ENCODE assay signal across 21 cellular contexts in genomic region chr19:45969676-45970075, GRCh38. TPM values are rescaled to one million over a fixed set of nuclear protein-coding genes. Genes with fewer than 3 reads are reported as not detected.
DNase-seq lines count a peak whose midpoint lies in the region; ATAC-seq, FAIRE-seq and TF ChIP-seq lines count a peak whose summit lies in the region.
"Had no signal": no experiment of that assay in that cellular context is flagged by ENCODE, and none has a peak within 500 bp of the region (broad histone marks: within the 10 kb centered on the region; RNA-seq: fewer than 3 reads in every experiment).

No MANE protein-coding gene starts in this region.

- H3K23me2 ChIP-seq in H1 (ENCODE audit: low read depth, low read length) = peaks cover 8% of the 10 kb centered on the region; the same call in 1 of the 2 replicates

- no peaks in the 10 kb centered on the region for H3K79me2 ChIP-seq in H1 (ENCODE audit: control insufficient read depth in 1 of 2, insufficient read depth in 2 of 2, low read length in 2 of 2)

- no peak overlapping the region for H3K4me2 ChIP-seq in H1 (ENCODE audit: insufficient read depth in 1 of 2, low read depth in 2 of 2, low read length in 2 of 2)
- H3K4me2 ChIP-seq: BLaER1 had no signal

- H3K36me3 ChIP-seq in liver (ENCODE audit: control insufficient read depth in 4 of 4, insufficient read depth in 3 of 4, low read depth in 1 of 4, low read length in 3 of 4) (no peaks in the 10 kb centered on the region), right lobe of liver (no peaks in the 10 kb centered on the region), H1 (ENCODE audit: control insufficient read depth in 2 of 4, insufficient read depth in 4 of 4, low read length in 3 of 4) (peaks cover 0 to 3% (median 0%) of the 10 kb centered on the region in 4 experiments; a peak in 1 of 8 replicates)
- H3K36me3 ChIP-seq: BLaER1 had no signal

- H4K5ac ChIP-seq in H1 (ENCODE audit: insufficient read length, low read depth, low read length) = no peak overlapping the region

- no peak overlapping the region for H2AFZ ChIP-seq in H1 (ENCODE audit: low read length)

- CTCF ChIA-PET in H1 (lab: Charles Lee; ENCODE audit: partially characterized antibody) = interaction anchor here (1.2 kb wide), 2 partner anchors 56 to 88 kb away, joined by 3 read pairs; partner anchors contain the start of gene NANOS2

- ATAC-seq in right lobe of liver = no peak
- ATAC-seq in activated T-helper 17 cell treated with anti-CD3 and anti-CD28 coated beads, Interleukin-2, amount 50 U/mL, for 72 hours (replicated peaks) = no peak
- ATAC-seq: CD8-positive, alpha-beta T cell had no signal

- TF ChIP-seq POLR2A in right lobe of liver (IDR thresholded peaks at IDR 0.05) = no peak
- no peak for TF ChIP-seq POLR2A in H1 (IDR thresholded peaks at IDR 0.05; ENCODE audit: control extremely low read depth in 1 of 2, low read depth in 2 of 2, low read length in 2 of 2)

- H3K4me3 Mint-ChIP-seq in neural crest cell = peak overlapping the region; percentile 59
- H3K4me3 Mint-ChIP-seq in activated T-helper 17 cell treated with anti-CD3 and anti-CD28 coated beads, Interleukin-2, amount 50 U/mL, for 72 hours = no peak overlapping the region
- H3K4me3 Mint-ChIP-seq: CD8-positive, alpha-beta T cell had no signal

- POLR2A ChIA-PET in H1 (lab: Charles Lee; ENCODE audit: partially characterized antibody) = interaction anchor here (1.4 to 1.6 kb wide), 2 partner anchors 9 to 17 kb away, joined by 3 read pairs; no protein-coding TSS in a partner anchor

- H3K27me3 Mint-ChIP-seq in neural crest cell (ENCODE audit: low read depth) = peaks cover 60% of the 10 kb centered on the region
- peaks cover 51% of the 10 kb centered on the region for H3K27me3 Mint-ChIP-seq in activated T-helper 17 cell treated with anti-CD3 and anti-CD28 coated beads, Interleukin-2, amount 50 U/mL, for 72 hours

- no peak overlapping the region for H2BK20ac ChIP-seq in H1 (ENCODE audit: low read length)

- intact Hi-C loops in right lobe of liver (cut with DNase I) = no loop called here

- no peak overlapping the region for H2BK15ac ChIP-seq in H1 (ENCODE audit: low read length)

- H3K27me3 ChIP-seq in liver (ENCODE audit: control insufficient read depth in 4 of 4, insufficient read depth in 4 of 4, low read length in 3 of 4) (peaks cover 0 to 16% (median 2%) of the 10 kb centered on the region in 4 donors), right lobe of liver (peaks cover 4 to 5% of the 10 kb centered on the region in 2 donors), H1 (replicated peaks in 1 of 4; ENCODE audit: control insufficient read depth in 3 of 4, extremely low read depth in 1 of 4, insufficient read depth in 3 of 4, low read length in 3 of 4) (peaks cover 0 to 5% (median 2%) of the 10 kb centered on the region in 4 experiments; a peak in 3 of 7 replicates)
- H3K27me3 ChIP-seq: BLaER1 had no signal

- H3K9me3 ChIP-seq in liver (ENCODE audit: control insufficient read depth in 4 of 4, low read length in 3 of 4) (no peaks in the 10 kb centered on the region), right lobe of liver (no peaks in the 10 kb centered on the region), H1 (ENCODE audit: insufficient read depth in 2 of 2, low read depth in 1 of 2, low read length in 1 of 2) (no peaks in the 10 kb centered on the region)
- H3K9me3 ChIP-seq: BLaER1, Caco-2 had no signal

- H3K27ac ChIP-seq in liver (ENCODE audit: low read depth in 1 of 2, low read length in 2 of 2) (no peak overlapping the region), right lobe of liver (no peak overlapping the region), H1 (ENCODE audit: low read depth, low read length) (no peak overlapping the region)
- H3K27ac ChIP-seq: BLaER1, C4-2B had no signal

- H3K4me1 ChIP-seq in liver (ENCODE audit: control insufficient read depth in 4 of 4, insufficient read depth in 4 of 4, low read length in 3 of 4) = peaks cover 0 to 2% (median 0%) of the 10 kb centered on the region in 4 donors
- H3K4me1 ChIP-seq in right lobe of liver = no peaks in the 10 kb centered on the region
- H3K4me1 ChIP-seq in H1 (replicated peaks in 1 of 4; ENCODE audit: control insufficient read depth in 3 of 4, insufficient read depth in 4 of 4, low read length in 3 of 4) = peaks cover 2 to 9% (median 7%) of the 10 kb centered on the region in 4 experiments; a peak in 5 of 7 replicates

- no peak overlapping the region for H4K91ac ChIP-seq in H1 (replicated peaks; ENCODE audit: insufficient read length, low read length)

- no peak for DNase-seq in right lobe of liver
- no peak for DNase-seq in H1 (ENCODE audit: low read depth in 1 of 2, low spot score in 2 of 2)
- DNase-seq in neural crest cell (ENCODE audit: low read depth, low spot score) = no peak
- no peak for DNase-seq in GM19239 (ENCODE audit: insufficient read length, low spot score)
- DNase-seq in iPS-NIHi7 (ENCODE audit: extremely low spot score) = no peak
- DNase-seq: 8988T; Caco-2; CD4-positive, CD25-positive, alpha-beta regulatory T cell; CD8-positive, alpha-beta T cell; DMS153; DND-41; GOT3; H7; HCEC 1CT had no signal

- H2BK12ac ChIP-seq in H1 (ENCODE audit: low read depth, low read length) = no peak overlapping the region

- no peak overlapping the region for H2BK5ac ChIP-seq in H1 (ENCODE audit: low read depth, low read length)

- TF ChIP-seq CTCF in liver (IDR thresholded peaks at IDR 0.05; ENCODE audit: low read depth, low read length, missing input control) (no peak), right lobe of liver (IDR thresholded peaks at IDR 0.05) (no peak), H1 (IDR thresholded peaks at IDR 0.05; ENCODE audit: control extremely low read depth in 1 of 3, insufficient read depth in 1 of 3, low read depth in 1 of 3, low read length in 3 of 3) (no peak), neural crest cell (conservative IDR thresholded peaks at IDR 0.05) (no peak)

- H2AK5ac ChIP-seq in H1 (ENCODE audit: low read depth, low read length) = no peak overlapping the region

- H3K23ac ChIP-seq in H1 (ENCODE audit: insufficient read length) = no peak overlapping the region

- TF ChIP-seq EP300 in H1 (IDR thresholded peaks at IDR 0.05; ENCODE audit: borderline replicate concordance in 1 of 2, low read depth in 2 of 2, low read length in 2 of 2) = no peak

- FAIRE-seq in H1 (lab: Jason Lieb, UNC) = no peak
- no peak for FAIRE-seq in GM19239 (lab: Jason Lieb, UNC)
- FAIRE-seq: G401.6, GM12892 had no signal

- H3K27ac Mint-ChIP-seq in neural crest cell (ENCODE audit: unreplicated experiment) = no peak overlapping the region
- H3K27ac Mint-ChIP-seq in activated T-helper 17 cell treated with anti-CD3 and anti-CD28 coated beads, Interleukin-2, amount 50 U/mL, for 72 hours = no peak overlapping the region
- H3K27ac Mint-ChIP-seq: CD4-positive, CD25-positive, alpha-beta regulatory T cell; CD8-positive, alpha-beta T cell had no signal

- no peak for TF ChIP-seq RAD21 in liver (IDR thresholded peaks at IDR 0.05)
- no peak for TF ChIP-seq RAD21 in H1 (IDR thresholded peaks at IDR 0.05 in 1 of 2, conservative IDR thresholded peaks at IDR 0.05 in 1 of 2; ENCODE audit: low read depth in 2 of 2, low read length in 2 of 2)

- H4K8ac ChIP-seq in H1 (ENCODE audit: extremely low read depth, insufficient read depth, low read length) = no peak overlapping the region

- peaks cover 23% of the 10 kb centered on the region for H3K4me1 Mint-ChIP-seq in neural crest cell
- peaks cover 12% of the 10 kb centered on the region for H3K4me1 Mint-ChIP-seq in activated T-helper 17 cell treated with anti-CD3 and anti-CD28 coated beads, Interleukin-2, amount 50 U/mL, for 72 hours

- H3K9ac ChIP-seq in liver (ENCODE audit: low read depth in 1 of 2, low read length in 2 of 2) (no peak overlapping the region), H1 (replicated peaks in 1 of 4; ENCODE audit: extremely low read depth in 1 of 4, low read depth in 3 of 4, low read length in 3 of 4) (no peak overlapping the region)
- H3K9ac ChIP-seq: BLaER1 had no signal

- no peak overlapping the region for H3K4ac ChIP-seq in H1 (replicated peaks; ENCODE audit: insufficient read length, low read depth, low read length)

- H4K20me1 ChIP-seq in H1 (replicated peaks in 1 of 2; ENCODE audit: control insufficient read depth in 1 of 2, insufficient read depth in 2 of 2, low read length in 2 of 2) = peaks cover 9 to 10% of the 10 kb centered on the region in 2 experiments
- H4K20me1 ChIP-seq: BLaER1 had no signal

- H3K4me3 ChIP-seq in liver (ENCODE audit: low read depth in 1 of 3, low read length in 3 of 3) (no peak overlapping the region), right lobe of liver (no peak overlapping the region), H1 (ENCODE audit: extremely low read depth in 1 of 4, insufficient read depth in 2 of 4, low read depth in 3 of 4, low read length in 4 of 4) (no peak overlapping the region)
- H3K4me3 ChIP-seq: BLaER1 had no signal

- H3K79me1 ChIP-seq in H1 (ENCODE audit: low read depth, low read length) = peaks cover 5% of the 10 kb centered on the region; the same call in 1 of the 2 replicates

- no peaks in the 10 kb centered on the region for H3K36me3 Mint-ChIP-seq in neural crest cell (ENCODE audit: low read depth)
- no peaks in the 10 kb centered on the region for H3K36me3 Mint-ChIP-seq in activated T-helper 17 cell treated with anti-CD3 and anti-CD28 coated beads, Interleukin-2, amount 50 U/mL, for 72 hours (ENCODE audit: low read depth)
- H3K36me3 Mint-ChIP-seq: CD4-positive, CD25-positive, alpha-beta regulatory T cell; CD8-positive, alpha-beta T cell had no signal

- H2BK120ac ChIP-seq in H1 (replicated peaks; ENCODE audit: low read depth, low read length) = no peak overlapping the region

- 67% methylated on average over 5 of the region's 5 CpGs for WGBS in liver
- WGBS in right lobe of liver (ENCODE audit: insufficient coverage, low coverage, low lambda C conversion rate, missing lambda C conversion rate) = 52% methylated on average over 2 of the region's 5 CpGs
- 85% methylated on average over 5 of the region's 5 CpGs; no CpG with 5 or more reads in 1 of the 2 experiments for WGBS in H1 (ENCODE audit: extremely low coverage in 1 of 2, insufficient coverage in 1 of 2, insufficient read length in 1 of 2, insufficient replicate concordance in 2 of 2, low coverage in 1 of 2, low lambda C conversion rate in 2 of 2, missing lambda C conversion rate in 1 of 2), 2 experiments

- H3K56ac ChIP-seq in H1 (replicated peaks; ENCODE audit: insufficient read length, low read depth, low read length) = no peak overlapping the region

- H3K9me3 Mint-ChIP-seq in neural crest cell = no peaks in the 10 kb centered on the region
- H3K9me3 Mint-ChIP-seq in activated T-helper 17 cell treated with anti-CD3 and anti-CD28 coated beads, Interleukin-2, amount 50 U/mL, for 72 hours = no peaks in the 10 kb centered on the region
- H3K9me3 Mint-ChIP-seq: CD8-positive, alpha-beta T cell had no signal

- no peak overlapping the region for H3K14ac ChIP-seq in H1 (ENCODE audit: insufficient read length)

- no peak overlapping the region for H3K18ac ChIP-seq in H1 (ENCODE audit: extremely low read depth, low read length)

RNA-seq across cellular contexts. Expression of gene NOVA2, which starts 4.0 kb away (rescaled TPM):
- total RNA-seq in liver (1 to 10 TPM in 1 of 2 donors, under 1 TPM in 1; 0.47 to 1.6 TPM), right lobe of liver (1 to 10 TPM in 2 of 6 experiments, under 1 TPM in 4; 0.66 to 2.5 (median 0.85) TPM), neural crest cell (25.5 and 25.6 TPM in 2 replicates)
- polyA plus RNA-seq in liver (under 1 TPM; 0.31 to 0.37 TPM), H1 (2011; rRNA removed) (3.2 and 4.5 TPM in 2 replicates)
- total RNA-seq in H1 (2021; fragmentation: NEBNext Ultra II Directional; extraction: Animal tissue kit (Norgen Biotek cat#: 25700)) = 22.7 and 24.6 TPM in 2 replicates
- 2.7 TPM for polyA plus RNA-seq in H1 (2011; cell fraction: cytosol; rRNA removed)
- 4.4 TPM for polyA plus RNA-seq in H1 (2011; cell fraction: nucleus; rRNA removed)
- polyA plus RNA-seq in H1 (2012, experiment 1 of 2) = 11.1 to 12.7 TPM (median 11.8 TPM) in 4 replicates
- polyA plus RNA-seq in H1 (2012, experiment 2 of 2) = 10.4 TPM
- polyA plus RNA-seq in H1 (2013, experiment 1 of 2) = 8.0 TPM
- 7.7 TPM for polyA plus RNA-seq in H1 (2013, experiment 2 of 2)
- 6.2 and 7.1 TPM in 2 replicates for polyA minus RNA-seq in H1 (2011; rRNA and poly(A)+ RNA removed)
- 10.1 TPM for polyA minus RNA-seq in H1 (2011; cell fraction: cytosol; rRNA and poly(A)+ RNA removed)
- 4.7 TPM for polyA minus RNA-seq in H1 (2011; cell fraction: nucleus; rRNA and poly(A)+ RNA removed)
- under 1 TPM in 1 of 2 donors, not detected in 1; 0.03 TPM for total RNA-seq in activated T-helper 17 cell treated with anti-CD3 and anti-CD28 coated beads, Interleukin-2, amount 50 U/mL, for 72 hours
- total RNA-seq: A673; CD4-positive, CD25-positive, alpha-beta regulatory T cell; CD8-positive, alpha-beta T cell had no signal
- polyA plus RNA-seq: CD4-positive, CD25-positive, alpha-beta regulatory T cell had no signal

RNA-seq across cellular contexts. Expression of gene CCDC61, which starts 25.6 kb away (rescaled TPM):
- total RNA-seq in liver = 1 to 10 TPM; 2.6 to 3.1 TPM
- 1 to 10 TPM; 1.7 to 6.3 TPM for polyA plus RNA-seq in liver
- total RNA-seq in right lobe of liver = 1 to 10 TPM; 5.8 to 9.7 (median 8.1) TPM
- 16.1 and 17.4 TPM in 2 replicates for total RNA-seq in H1 (2021; fragmentation: NEBNext Ultra II Directional; extraction: Animal tissue kit (Norgen Biotek cat#: 25700))
- polyA plus RNA-seq in H1 (2011; rRNA removed) = 7.8 and 11.5 TPM in 2 replicates
- polyA plus RNA-seq in H1 (2011; cell fraction: cytosol; rRNA removed) = 10.1 TPM
- 28.3 TPM for polyA plus RNA-seq in H1 (2011; cell fraction: nucleus; rRNA removed)
- 8.6 to 11.4 TPM (median 10.5 TPM) in 4 replicates for polyA plus RNA-seq in H1 (2012, experiment 1 of 2)
- polyA plus RNA-seq in H1 (2012, experiment 2 of 2) = 7.5 TPM
- 7.2 TPM for polyA plus RNA-seq in H1 (2013, experiment 1 of 2)
- 7.1 TPM for polyA plus RNA-seq in H1 (2013, experiment 2 of 2)
- 4.9 and 6.1 TPM in 2 replicates for polyA minus RNA-seq in H1 (2011; rRNA and poly(A)+ RNA removed)
- polyA minus RNA-seq in H1 (2011; cell fraction: cytosol; rRNA and poly(A)+ RNA removed) = 11.1 TPM
- polyA minus RNA-seq in H1 (2011; cell fraction: nucleus; rRNA and poly(A)+ RNA removed) = 36.0 TPM
- 17.6 and 18.1 TPM in 2 replicates for total RNA-seq in neural crest cell
- 10 to 100 TPM; 24.3 to 27.6 TPM for total RNA-seq in activated T-helper 17 cell treated with anti-CD3 and anti-CD28 coated beads, Interleukin-2, amount 50 U/mL, for 72 hours

RNA-seq across cellular contexts. Expression of gene PGLYRP1, which starts 53.2 kb away (rescaled TPM):
- total RNA-seq in liver (10 to 100 TPM in 1 of 2 donors, under 1 TPM in 1; 0.25 to 13.9 TPM), right lobe of liver (1 to 10 TPM in 1 of 6 experiments, under 1 TPM in 1, not detected in 4; 0.86 to 1.1 TPM), neural crest cell (not detected in 2 replicates)
- polyA plus RNA-seq in liver (1 to 10 TPM in 1 of 2 donors, under 1 TPM in 1; 0.31 to 1.2 TPM), H1 (2011; rRNA removed) (not detected in 2 replicates)
- total RNA-seq in H1 (2021; fragmentation: NEBNext Ultra II Directional; extraction: Animal tissue kit (Norgen Biotek cat#: 25700)) = not detected in 2 replicates
- 0.17 TPM for polyA plus RNA-seq in H1 (2011; cell fraction: cytosol; rRNA removed)
- polyA plus RNA-seq in H1 (2011; cell fraction: nucleus; rRNA removed) = not detected
- polyA plus RNA-seq in H1 (2012, experiment 1 of 2) = 0.40 to 1.1 TPM (median 1.0 TPM) in 3 of 4 replicates, not detected in the other
- polyA plus RNA-seq in H1 (2012, experiment 2 of 2) = not detected
- polyA plus RNA-seq in H1 (2013, experiment 1 of 2) = not detected
- 0.07 TPM for polyA plus RNA-seq in H1 (2013, experiment 2 of 2)
- polyA minus RNA-seq in H1 (2011; rRNA and poly(A)+ RNA removed) = not detected in 2 replicates
- polyA minus RNA-seq in H1 (2011; cell fraction: cytosol; rRNA and poly(A)+ RNA removed) = not detected
- polyA minus RNA-seq in H1 (2011; cell fraction: nucleus; rRNA and poly(A)+ RNA removed) = not detected
- total RNA-seq in activated T-helper 17 cell treated with anti-CD3 and anti-CD28 coated beads, Interleukin-2, amount 50 U/mL, for 72 hours = not detected
- total RNA-seq: A673; Caco-2; CD4-positive, CD25-positive, alpha-beta regulatory T cell; CD8-positive, alpha-beta T cell; H7 had no signal
- polyA plus RNA-seq: CD4-positive, CD25-positive, alpha-beta regulatory T cell had no signal

RNA-seq across cellular contexts. Expression of gene NANOS2, which starts 55.1 kb away (rescaled TPM):
- total RNA-seq in liver = not detected
- polyA plus RNA-seq in liver = not detected
- total RNA-seq in right lobe of liver = not detected
- total RNA-seq in H1 (2021; fragmentation: NEBNext Ultra II Directional; extraction: Animal tissue kit (Norgen Biotek cat#: 25700)) = not detected in 2 replicates
- 0.20 and 0.24 TPM in 2 replicates for polyA plus RNA-seq in H1 (2011; rRNA removed)
- polyA plus RNA-seq in H1 (2011; cell fraction: cytosol; rRNA removed) = 0.09 TPM
- 0.56 TPM for polyA plus RNA-seq in H1 (2011; cell fraction: nucleus; rRNA removed)
- polyA plus RNA-seq in H1 (2012, experiment 1 of 2) = 0.13 to 0.17 TPM in 2 of 4 replicates, not detected in the others
- not detected for polyA plus RNA-seq in H1 (2012, experiment 2 of 2)
- 0.10 TPM for polyA plus RNA-seq in H1 (2013, experiment 1 of 2)
- 0.06 TPM for polyA plus RNA-seq in H1 (2013, experiment 2 of 2)
- not detected in 2 replicates for polyA minus RNA-seq in H1 (2011; rRNA and poly(A)+ RNA removed)
- polyA minus RNA-seq in H1 (2011; cell fraction: cytosol; rRNA and poly(A)+ RNA removed) = not detected
- not detected for polyA minus RNA-seq in H1 (2011; cell fraction: nucleus; rRNA and poly(A)+ RNA removed)
- total RNA-seq in neural crest cell = not detected in 2 replicates
- not detected for total RNA-seq in activated T-helper 17 cell treated with anti-CD3 and anti-CD28 coated beads, Interleukin-2, amount 50 U/mL, for 72 hours
- total RNA-seq: A673; Caco-2; CD4-positive, CD25-positive, alpha-beta regulatory T cell; CD8-positive, alpha-beta T cell; H7 had no signal
- polyA plus RNA-seq: CD4-positive, CD25-positive, alpha-beta regulatory T cell had no signal
